In the genomic region with DNA sequence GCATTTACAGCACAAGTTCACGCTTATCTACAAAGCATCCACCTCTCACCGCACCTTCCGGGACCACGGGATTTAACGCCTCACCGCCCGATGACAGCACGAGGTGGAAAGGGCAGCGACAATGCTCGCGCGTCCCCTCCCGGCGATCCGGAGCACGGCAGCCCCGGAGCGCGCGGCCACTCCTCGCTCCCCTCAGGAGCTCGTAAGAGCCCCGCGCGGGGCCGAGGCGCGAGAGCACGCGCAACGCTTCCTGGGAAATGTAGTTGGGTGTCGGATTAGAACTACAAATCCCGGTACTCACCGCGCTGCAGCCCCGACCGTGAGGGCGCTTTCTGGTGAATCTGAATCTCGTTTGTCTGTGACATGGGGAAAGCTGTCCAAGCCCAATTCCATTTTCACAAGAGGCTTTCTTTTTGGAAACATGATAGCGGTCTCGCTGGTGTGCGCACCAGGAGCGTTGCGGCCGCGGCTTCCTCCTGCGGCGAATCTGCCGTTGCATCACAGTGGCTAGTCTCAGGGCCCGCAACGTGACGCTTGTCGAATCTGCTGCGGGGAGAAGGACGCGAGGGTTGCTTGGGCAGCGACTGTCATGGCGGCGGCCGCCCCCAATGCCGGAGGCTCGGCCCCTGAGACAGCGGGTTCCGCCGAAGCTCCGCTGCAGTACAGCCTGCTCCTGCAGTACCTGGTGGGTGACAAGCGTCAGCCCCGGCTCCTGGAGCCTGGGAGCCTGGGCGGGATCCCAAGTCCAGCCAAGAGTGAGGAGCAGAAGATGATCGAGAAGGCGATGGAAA, we compare ENCODE assay signal across 8 cellular contexts. TPM values are rescaled to one million over a fixed set of nuclear protein-coding genes. Genes with fewer than 3 reads are reported as not detected.
DNase-seq lines count a peak whose midpoint lies in the region; ATAC-seq and TF ChIP-seq lines count a peak whose summit lies in the region.

A gene (plus strand): TSS at position 576 of the 791 bp plus-strand sequence. CDS start 14 bp downstream, at position 590.

- H3K27ac ChIP-seq in angular gyrus (ENCODE audit: low read depth, low read length) = peak within 1 kb of the TSS; percentile 94
- H3K27ac ChIP-seq in psoas muscle = peak within 1 kb of the TSS; percentile 89
- peak within 1 kb of the TSS; percentile 89 to 94 for H3K27ac ChIP-seq in uterus

- H3K4me1 ChIP-seq in psoas muscle (peaks cover 46% of the 10 kb centered on the region), uterus (peaks cover 7 to 11% of the 10 kb centered on the region in 2 donors)

- H3K36me3 ChIP-seq in psoas muscle (ENCODE audit: insufficient read depth in 1 of 2, low read depth in 1 of 2) (peaks cover 0 to 25% of the 10 kb centered on the region in 2 donors), uterus (no peaks in the 10 kb centered on the region)

- intact Hi-C loops in left ventricle myocardium superior (cut with micrococcal nuclease) (no loop called here), psoas muscle (cut with DNase I) (loop anchor here in 1 of 2 donors (5.0 kb wide), 1 partner anchor 584 kb away; a partner anchor contains a TSS), uterus (cut with DNase I; ENCODE audit: low total_unique reads) (no loop called here)

- TF ChIP-seq CTCF in psoas muscle (IDR thresholded peaks at IDR 0.05) (peak; percentile 93), uterus (IDR thresholded peaks at IDR 0.05) (peak; percentile 88 to 99 (median 95))

- H3K27me3 Mint-ChIP-seq in T-helper 17 cell = no peaks in the 10 kb centered on the region

- WGBS in psoas muscle, 3 donors = 0 to 1% (median 0%) methylated on average over 67 to 71 of the region's 71 CpGs

- H3K27me3 ChIP-seq in psoas muscle (ENCODE audit: insufficient read depth in 3 of 3, low read length in 2 of 3) = no peaks in the 10 kb centered on the region
- no peaks in the 10 kb centered on the region for H3K27me3 ChIP-seq in uterus

- peak within 1 kb of the TSS; percentile 83 for H3K4me3 ChIP-seq in psoas muscle
- H3K4me3 ChIP-seq in uterus = peak within 1 kb of the TSS; percentile 83 to 91

- H3K36me3 Mint-ChIP-seq in T-helper 17 cell (ENCODE audit: low read depth) = peaks cover 2% of the 10 kb centered on the region

- DNase-seq in NCI-H1694 treated with DMSO at 0.1 percent for 48 hours (lab: John Stamatoyannopoulos, UW) (peak; percentile 97), T-helper 17 cell (peak; percentile 86 to 88 (median 86)), left ventricle myocardium superior (peak; percentile 95), psoas muscle (peak; percentile 95 to 97), uterus (peak; percentile 89 to 92)

- TF ChIP-seq POLR2A in uterus (IDR thresholded peaks at IDR 0.05) = peak in 1 of 2 donors; percentile 73

- peak within 1 kb of the TSS; percentile 97 for H3K4me3 Mint-ChIP-seq in T-helper 17 cell

- peak; percentile 90 for ATAC-seq in GM18498 (IDR thresholded peaks at IDR 0.05; ENCODE audit: unreplicated experiment)
- ATAC-seq in HG02938 (IDR thresholded peaks at IDR 0.05; ENCODE audit: unreplicated experiment) = peak; percentile 91
- ATAC-seq in T-helper 17 cell = peak; percentile 94
- ATAC-seq in left ventricle myocardium superior = peak; percentile 92
- peak; percentile 92 to 94 (median 94) for ATAC-seq in psoas muscle

- peaks cover 17% of the 10 kb centered on the region for H3K4me1 Mint-ChIP-seq in T-helper 17 cell

- H3K9me3 ChIP-seq in T-helper 17 cell (ENCODE audit: control insufficient read depth, low read length, poor library complexity, severe bottlenecking) = no peaks in the 10 kb centered on the region
- no peaks in the 10 kb centered on the region for H3K9me3 ChIP-seq in psoas muscle
- H3K9me3 ChIP-seq in uterus = no peaks in the 10 kb centered on the region

- peak within 1 kb of the TSS; percentile 94 for H3K27ac Mint-ChIP-seq in T-helper 17 cell

RNA-seq across cellular contexts. Expression of the gene that starts here (rescaled TPM):
- total RNA-seq in T-helper 17 cell (1 to 10 TPM; 7.4 to 8.3 TPM), left ventricle myocardium superior (15.8 TPM), psoas muscle (10 to 100 TPM in 3 of 4 donors, 1 to 10 TPM in 1; 8.0 to 18.0 (median 12.4) TPM), uterus (10 to 100 TPM in 2 of 4 donors, 1 to 10 TPM in 2; 5.1 to 17.1 (median 10.8) TPM)
- 10 to 100 TPM; 14.9 to 27.2 (median 21.6) TPM for polyA plus RNA-seq in psoas muscle

Comparison
In these comparisons a context has a peak if more than half of its experiments do, and no peak if none do; other contexts are left out.
1. Peak in every context shown above with its lines: DNase-seq, ATAC-seq, H3K4me3 ChIP-seq and H3K27ac ChIP-seq.